ENCODE assay signal across 34 cellular contexts in the genomic region with DNA sequence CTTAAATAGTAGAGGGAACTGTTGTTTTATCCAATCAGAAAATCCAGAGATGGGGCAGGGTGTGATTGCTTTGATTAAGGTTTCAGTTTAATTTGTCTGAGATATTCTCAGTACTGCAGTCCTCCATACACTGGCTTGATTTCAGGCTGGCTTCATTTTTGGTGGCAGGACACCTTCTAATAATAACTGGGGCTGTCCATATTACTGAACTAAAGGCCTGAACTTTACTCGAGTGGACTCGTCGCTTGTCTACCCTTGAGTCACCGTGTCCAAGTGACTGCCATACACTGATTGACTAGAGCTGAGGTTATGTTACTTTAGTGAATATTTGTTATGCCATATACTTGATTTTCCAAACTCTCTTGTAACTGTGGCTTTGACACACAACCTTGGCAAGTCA.
"Had no signal": no experiment of that assay in that cellular context is flagged by ENCODE, and none has a peak within 500 bp of the region (broad histone marks: within the 10 kb centered on the region; RNA-seq: fewer than 3 reads in every experiment).

No MANE protein-coding gene starts in this region.

- FAIRE-seq: astrocyte, bronchial epithelial cell had no signal

- ATAC-seq: activated naive CD4-positive, alpha-beta T cell treated with anti-CD3 and anti-CD28 coated beads, Interleukin-2, amount 50 U/mL, for 72 hours; activated naive CD8-positive, alpha-beta T cell treated with anti-CD3 and anti-CD28 coated beads, Interleukin-2, amount 50 U/mL, for 24 hours; activated T-cell treated with anti-CD3 and anti-CD28 coated beads, Interleukin-2, amount 50 U/mL, for 4 hours; activated T-cell treated with anti-CD3 and anti-CD28 coated beads, Interleukin-2, amount 50 U/mL, for 72 hours; activated T-helper 17 cell treated with anti-CD3 and anti-CD28 coated beads, Interleukin-2, amount 50 U/mL, for 72 hours; body of pancreas had no signal

- H3K4me1 ChIP-seq: adrenal gland, ascending aorta, body of pancreas, breast epithelium had no signal

- DNase-seq: activated effector memory CD4-positive, alpha-beta T cell treated with anti-CD3 and anti-CD28 coated beads, Interleukin-2, amount 50 U/mL, for 16 hours; activated effector memory CD4-positive, alpha-beta T cell treated with Interleukin-2 at 50 U/mL for 16 hours; activated gamma-delta T cell; activated gamma-delta T cell treated with Interleukin-2 at 50 U/mL for 16 hours; activated naive CD4-positive, alpha-beta T cell; activated naive CD4-positive, alpha-beta T cell treated with anti-CD3 and anti-CD28 coated beads for 36 hours; activated naive CD4-positive, alpha-beta T cell treated with anti-CD3 and anti-CD28 coated beads, Interleukin-2, amount 10 ng/mL, durations not matched to agents 7 days and 5 days; activated naive CD4-positive, alpha-beta T cell treated with anti-CD3 and anti-CD28 coated beads, Interleukin-2, amount 50 U/mL, for 16 hours; activated naive CD4-positive, alpha-beta T cell treated with Interleukin-2 at 50 U/mL for 16 hours; activated naive CD8-positive, alpha-beta T cell treated with anti-CD3 and anti-CD28 coated beads for 36 hours; activated naive CD8-positive, alpha-beta T cell treated with anti-CD3 and anti-CD28 coated beads, Interleukin-2, amount 10 ng/mL, durations not matched to agents 7 days and 5 days; activated naive CD8-positive, alpha-beta T cell treated with anti-CD3 and anti-CD28 coated beads, Interleukin-2, amount 50 U/mL, for 24 hours; activated T-cell treated with anti-CD3 and anti-CD28 coated beads for 4 hours; activated T-cell treated with anti-CD3 and anti-CD28 coated beads, Interleukin-2, amount 50 U/mL, for 1 hour; activated T-cell treated with anti-CD3 and anti-CD28 coated beads, Interleukin-2, amount 50 U/mL, for 24 hours; activated T-cell treated with anti-CD3 and anti-CD28 coated beads, Interleukin-2, amount 50 U/mL, for 4 hours; activated T-cell treated with anti-CD3 and anti-CD28 coated beads, Interleukin-2, amount 50 U/mL, for 48 hours; activated T-cell treated with anti-CD3 and anti-CD28 coated beads, Interleukin-2, amount 50 U/mL, for 72 hours; adrenal gland; amniotic stem cell; amygdala; anterior cingulate cortex; aorta; body of pancreas; brain microvascular endothelial cell; caudate nucleus; central memory CD4-positive, alpha-beta T cell; cerebellar nuclear complex had no signal

- H3K9me3 ChIP-seq: adrenal gland, ascending aorta, body of pancreas, breast epithelium had no signal

- H3K27me3 ChIP-seq: adrenal gland, ascending aorta, body of pancreas, brain microvascular endothelial cell, breast epithelium had no signal

- H3K27ac ChIP-seq: adrenal gland, ascending aorta, body of pancreas, brain microvascular endothelial cell, breast epithelium had no signal

- H3K36me3 ChIP-seq: adrenal gland, ascending aorta, brain microvascular endothelial cell, breast epithelium had no signal

- H3K4me3 ChIP-seq: adrenal gland, ascending aorta, body of pancreas, breast epithelium had no signal
